Comparison of ENCODE assay signal across 11 cellular contexts in the genomic region with DNA sequence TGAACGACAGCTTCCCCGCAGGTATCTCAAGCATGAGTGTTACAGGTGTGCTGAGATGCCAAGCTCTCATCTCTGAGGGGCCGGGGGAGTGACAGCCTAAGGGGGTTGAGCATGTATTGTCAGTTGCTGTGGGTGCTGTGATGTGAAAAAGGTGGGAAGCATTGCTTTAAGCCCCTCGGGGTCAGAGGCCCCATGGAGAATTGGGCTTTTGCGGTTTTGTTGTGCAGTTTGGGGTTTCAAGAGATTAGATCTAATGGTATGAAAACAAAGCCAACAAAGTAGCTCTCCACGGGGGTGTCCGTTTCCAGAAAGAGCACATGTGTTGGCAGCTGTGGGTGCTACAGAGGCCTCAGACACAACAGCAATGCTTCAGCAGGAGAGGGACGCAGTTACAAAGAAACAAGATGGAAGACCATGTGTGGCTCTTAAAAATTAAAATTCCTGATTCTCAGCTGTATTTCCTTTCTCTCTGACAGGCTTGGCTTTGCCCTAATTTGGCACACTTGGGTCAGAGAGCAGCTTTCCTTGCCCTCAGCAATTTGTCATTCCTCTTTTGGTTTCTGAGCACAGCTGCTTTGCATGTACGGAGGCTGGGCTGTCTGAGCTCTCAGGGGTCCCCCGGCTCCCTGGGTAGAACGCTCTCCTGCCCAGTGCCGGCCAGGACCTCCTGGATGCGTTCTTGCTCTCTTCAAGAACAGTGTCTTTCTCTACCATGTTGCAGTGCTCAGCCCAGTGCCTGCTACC. TPM values are rescaled to one million over a fixed set of nuclear protein-coding genes. Genes with fewer than 3 reads are reported as not detected.
DNase-seq lines count a peak whose midpoint lies in the region; ATAC-seq and TF ChIP-seq lines count a peak whose summit lies in the region.
"Had no signal": no experiment of that assay in that cellular context is flagged by ENCODE, and none has a peak within 500 bp of the region (broad histone marks: within the 10 kb centered on the region; RNA-seq: fewer than 3 reads in every experiment).

No MANE protein-coding gene starts in this region.

- no peaks in the 10 kb centered on the region for H3K9me3 ChIP-seq in CD8-positive, alpha-beta memory T cell (ENCODE audit: low read length)
- no peaks in the 10 kb centered on the region for H3K9me3 ChIP-seq in sigmoid colon

- peak overlapping the region in 4 of 7 donors; percentile 2 to 48 (median 3) for H3K4me3 Mint-ChIP-seq in CD8-positive, alpha-beta memory T cell
- no peak overlapping the region for H3K4me3 Mint-ChIP-seq in chondrocyte (ENCODE audit: unreplicated experiment)

- no peaks in the 10 kb centered on the region for H3K27me3 ChIP-seq in CD8-positive, alpha-beta memory T cell (ENCODE audit: insufficient read depth, low read length, poor library complexity, severe bottlenecking)
- H3K27me3 ChIP-seq in sigmoid colon: no peaks in the 10 kb centered on the region

- H3K4me3 ChIP-seq in CD8-positive, alpha-beta memory T cell (ENCODE audit: low read length): no peak overlapping the region
- H3K4me3 ChIP-seq in sigmoid colon (no peak overlapping the region), foreskin fibroblast (ENCODE audit: low read depth in 1 of 2, low read length in 2 of 2) (no peak overlapping the region)
- H3K4me3 ChIP-seq: smooth muscle cell had no signal

- intact Hi-C loops in sigmoid colon (cut with DNase I): no loop called here

- no peaks in the 10 kb centered on the region for H3K9me3 Mint-ChIP-seq in CD8-positive, alpha-beta memory T cell
- no peaks in the 10 kb centered on the region for H3K9me3 Mint-ChIP-seq in chondrocyte (ENCODE audit: low read depth)

- peak overlapping the region in 7 of 8 donors; percentile 26 to 77 (median 67) for H3K27ac Mint-ChIP-seq in CD8-positive, alpha-beta memory T cell
- peak overlapping the region; percentile 49 for H3K27ac Mint-ChIP-seq in chondrocyte (ENCODE audit: unreplicated experiment)

- peaks cover 7% of the 10 kb centered on the region for H3K4me1 ChIP-seq in CD8-positive, alpha-beta memory T cell (ENCODE audit: insufficient read depth, low read length)
- H3K4me1 ChIP-seq in sigmoid colon: peaks cover 0 to 68% (median 60%) of the 10 kb centered on the region in 4 donors

- H3K4me1 Mint-ChIP-seq in CD8-positive, alpha-beta memory T cell: peaks cover 62 to 76% (median 63%) of the 10 kb centered on the region in 3 donors
- H3K4me1 Mint-ChIP-seq in chondrocyte (ENCODE audit: low read depth): peaks cover 64% of the 10 kb centered on the region

- H3K27ac ChIP-seq in CD8-positive, alpha-beta memory T cell (ENCODE audit: low read depth, low read length): no peak overlapping the region
- peak overlapping the region in 3 of 4 donors; percentile 56 to 67 (median 66) for H3K27ac ChIP-seq in sigmoid colon

- CTCF ChIA-PET in CD8-positive, alpha-beta memory T cell (lab: Charles Lee): interaction anchor here (0.6 kb wide), 1 partner anchor 86 kb away, joined by 3 read pairs; no protein-coding TSS in a partner anchor

- no peak for DNase-seq in CD8-positive, alpha-beta memory T cell
- DNase-seq in chondrocyte (ENCODE audit: low spot score) (no peak), sigmoid colon (no peak), foreskin fibroblast (no peak), NCI-H1048 (lab: John Stamatoyannopoulos, UW) (no peak), mesenteric fat pad (ENCODE audit: low spot score) (no peak)
- DNase-seq: COR-L47, T1000 had no signal

- 60 to 81% methylated on average over 13 of the region's 13 CpGs for WGBS in sigmoid colon, 2 donors

- TF ChIP-seq POLR2A in sigmoid colon (IDR thresholded peaks at IDR 0.05): no peak

- peaks cover 0 to 13% (median 1%) of the 10 kb centered on the region in 3 donors for H3K36me3 Mint-ChIP-seq in CD8-positive, alpha-beta memory T cell
- H3K36me3 Mint-ChIP-seq in chondrocyte (ENCODE audit: low read depth): peaks cover 4% of the 10 kb centered on the region

- ATAC-seq in HG02642 (IDR thresholded peaks at IDR 0.05; ENCODE audit: poor library complexity, unreplicated experiment) (peak; percentile 40), GM21528 (IDR thresholded peaks at IDR 0.05; ENCODE audit: low FRiP score, unreplicated experiment) (no peak)

- TF ChIP-seq CTCF in chondrocyte (IDR thresholded peaks at IDR 0.05) (no peak), sigmoid colon (IDR thresholded peaks at IDR 0.05) (no peak), foreskin fibroblast (IDR thresholded peaks at IDR 0.05; ENCODE audit: low read depth, low read length) (no peak)

- POLR2A ChIA-PET in CD8-positive, alpha-beta memory T cell (lab: Charles Lee): no interaction called here

- H3K27me3 Mint-ChIP-seq in CD8-positive, alpha-beta memory T cell: no peaks in the 10 kb centered on the region
- no peaks in the 10 kb centered on the region for H3K27me3 Mint-ChIP-seq in chondrocyte (ENCODE audit: low read depth)

- no peak for TF ChIP-seq EP300 in sigmoid colon (IDR thresholded peaks at IDR 0.05)

- no peaks in the 10 kb centered on the region for H3K36me3 ChIP-seq in CD8-positive, alpha-beta memory T cell (ENCODE audit: insufficient read depth, low read length)
- peaks cover 0 to 13% (median 3%) of the 10 kb centered on the region in 4 donors for H3K36me3 ChIP-seq in sigmoid colon

RNA-seq across cellular contexts. Expression of a gene that starts 7.0 kb away (rescaled TPM):
- 1 to 10 TPM; 4.8 to 7.0 TPM for total RNA-seq in CD8-positive, alpha-beta memory T cell
- 8.3 TPM for polyA plus RNA-seq in CD8-positive, alpha-beta memory T cell
- total RNA-seq in chondrocyte (5.6 to 10.0 TPM (median 6.6 TPM) in 3 replicates), sigmoid colon (1 to 10 TPM; 1.9 to 7.1 (median 3.6) TPM), mesenteric fat pad (5.8 TPM)
- 1 to 10 TPM; 1.8 to 4.3 (median 2.1) TPM for polyA plus RNA-seq in sigmoid colon

RNA-seq across cellular contexts. Expression of a gene that starts 7.0 kb away (rescaled TPM):
- total RNA-seq in CD8-positive, alpha-beta memory T cell: 10 to 100 TPM; 15.4 to 16.4 TPM
- 2.1 TPM for polyA plus RNA-seq in CD8-positive, alpha-beta memory T cell
- total RNA-seq in chondrocyte: 90.0 to 140 TPM (median 136 TPM) in 3 replicates
- 100 to 1,000 TPM; 124 to 146 (median 136) TPM for total RNA-seq in sigmoid colon
- 10 to 100 TPM; 17.1 to 37.2 (median 24.7) TPM for polyA plus RNA-seq in sigmoid colon
- total RNA-seq in mesenteric fat pad: 274 TPM
